Comparison of ENCODE assay signal across 26 cellular contexts in genomic region chr5:130966990-130967389, GRCh38.
DNase-seq lines count a peak whose midpoint lies in the region; ATAC-seq, FAIRE-seq and TF ChIP-seq lines count a peak whose summit lies in the region.
"Had no signal": no experiment of that assay in that cellular context is flagged by ENCODE, and none has a peak within 500 bp of the region (broad histone marks: within the 10 kb centered on the region; RNA-seq: fewer than 3 reads in every experiment).

No MANE protein-coding gene starts in this region.

- H3K9me3 ChIP-seq in OCI-LY3 (ENCODE audit: insufficient read depth, low read length) (no peaks in the 10 kb centered on the region), K562 (replicated peaks; ENCODE audit: control insufficient read depth, insufficient read depth, low read depth, low read length) (no peaks in the 10 kb centered on the region), spleen (peaks cover 0 to 11% (median 0%) of the 10 kb centered on the region in 8 donors)

- H3K36me3 ChIP-seq in OCI-LY3 (replicated peaks; ENCODE audit: low read depth, low read length) (no peaks in the 10 kb centered on the region), K562 (ENCODE audit: control insufficient read depth, insufficient read depth, low read length) (no peaks in the 10 kb centered on the region), spleen (no peaks in the 10 kb centered on the region)
- H3K36me3 ChIP-seq: BLaER1 treated with 17β-estradiol and CSF1 and Interleukin-3, amounts not matched to agents 10 nM and 100 nM; SJSA1 had no signal

- CTCF ChIA-PET in K562 (lab: Yijun Ruan, JAX; ENCODE audit: low intra/inter-chr PET ratio) = no interaction called here

- H3K27me3 ChIP-seq in OCI-LY3 (ENCODE audit: low read depth, low read length) (no peaks in the 10 kb centered on the region), K562 (ENCODE audit: control insufficient read depth in 2 of 2, insufficient read depth in 2 of 2, low read length in 2 of 2) (no peaks in the 10 kb centered on the region), spleen (replicated peaks in 1 of 7) (no peaks in the 10 kb centered on the region)
- H3K27me3 ChIP-seq: BLaER1 treated with 17β-estradiol and CSF1 and Interleukin-3, amounts not matched to agents 10 nM and 100 nM; SJSA1 had no signal

- DNase-seq in KBM-7 (peak; percentile 15), NCI-H82 (lab: John Stamatoyannopoulos, UW) (peak; percentile 16), K562 (ENCODE audit: extremely low read depth in 1 of 4, low spot score in 3 of 4) (no peak), spleen (no peak)
- no peak for DNase-seq in activated CD4-positive, alpha-beta T cell treated with anti-CD3 and anti-CD28 coated beads, Interleukin-2, amount 50 U/mL, for 4 hours
- DNase-seq: Calu3; CD8-positive, alpha-beta T cell; DMS53; GDM1; NCI-H1048; NCI-H1417 treated with DMSO at 0.1 percent for 48 hours; NCI-H2029; NCI-H2227 treated with DMSO at 0.1 percent for 48 hours; NCI-H510A; NK-92 treated with Interleukin-12 subunit alpha and Interleukin-12 subunit beta, amount 100 ng/mL, for 24 hours; SW 1271; T-helper 17 cell had no signal

- TF ChIP-seq POLR2A in K562 (conservative IDR thresholded peaks at IDR 0.05) (no peak), spleen (IDR thresholded peaks at IDR 0.05) (no peak)

- H3K4me1 ChIP-seq in OCI-LY3 (ENCODE audit: low read length) (peaks cover 26% of the 10 kb centered on the region), K562 (replicated peaks in 1 of 2; ENCODE audit: control insufficient read depth in 2 of 2, insufficient read depth in 2 of 2, low read length in 2 of 2) (no peaks in the 10 kb centered on the region), spleen (no peaks in the 10 kb centered on the region)
- H3K4me1 ChIP-seq: SJSA1 had no signal

- ATAC-seq in K562 (no peak), GM21515 (IDR thresholded peaks at IDR 0.05; ENCODE audit: unreplicated experiment) (no peak)
- ATAC-seq: CD8-positive, alpha-beta T cell; HCT116; T-helper 17 cell had no signal

- no peaks in the 10 kb centered on the region for H4K20me1 ChIP-seq in OCI-LY3 (ENCODE audit: insufficient read depth, low read length)
- H4K20me1 ChIP-seq in K562 (replicated peaks; ENCODE audit: control insufficient read depth, insufficient read depth, low read length) = no peaks in the 10 kb centered on the region
- H4K20me1 ChIP-seq: BLaER1 treated with 17β-estradiol and CSF1 and Interleukin-3, amounts not matched to agents 10 nM and 100 nM had no signal

- H3K4me3 ChIP-seq in OCI-LY3 (ENCODE audit: low read length) (no peak overlapping the region), K562 (no peak overlapping the region), spleen (no peak overlapping the region)
- H3K4me3 ChIP-seq: BLaER1 treated with 17β-estradiol and CSF1 and Interleukin-3, amounts not matched to agents 10 nM and 100 nM; SJSA1 had no signal

- H3K4me2 ChIP-seq in OCI-LY3 (ENCODE audit: low read length) (peak overlapping the region; percentile 8; the same call in 1 of the 2 replicates), K562 (ENCODE audit: insufficient read depth, low read length) (no peak overlapping the region)
- H3K4me2 ChIP-seq: KMS-11 had no signal

- TF ChIP-seq EP300 in K562 (IDR thresholded peaks at IDR 0.05; ENCODE audit: low read length) = no peak

- POLR2A ChIA-PET in K562 (lab: Yijun Ruan, JAX) = interaction anchor here (1.4 kb wide), 1 partner anchor 19 kb away, joined by 3 read pairs; no protein-coding TSS in a partner anchor

- H3K27ac ChIP-seq in OCI-LY3 (ENCODE audit: low read length) (no peak overlapping the region), K562 (ENCODE audit: extremely low read depth, low read depth, low read length) (no peak overlapping the region), spleen (no peak overlapping the region)
- H3K27ac ChIP-seq: HL-60, KMS-11, SJSA1 had no signal

- no peak for TF ChIP-seq RAD21 in K562 (CRISPR knock-in tag; conservative IDR thresholded peaks at IDR 0.05 in 1 of 2, IDR thresholded peaks at IDR 0.05 in 1 of 2)

- H3K79me2 ChIP-seq in OCI-LY3 (ENCODE audit: low read length) = no peaks in the 10 kb centered on the region
- H3K79me2 ChIP-seq in K562 (ENCODE audit: control insufficient read depth, insufficient read depth, low read length) = no peaks in the 10 kb centered on the region

- H2AFZ ChIP-seq in OCI-LY3 (ENCODE audit: low read depth, low read length) (no peak overlapping the region), K562 (ENCODE audit: low read depth, low read length) (no peak overlapping the region)

- H3K9ac ChIP-seq in OCI-LY3 (ENCODE audit: low read length) (no peak overlapping the region), K562 (ENCODE audit: insufficient read depth in 1 of 2, low read depth in 2 of 2, low read length in 2 of 2) (no peak overlapping the region)
- H3K9ac ChIP-seq: BLaER1 treated with 17β-estradiol and CSF1 and Interleukin-3, amounts not matched to agents 10 nM and 100 nM; KMS-11 had no signal

- no peak for TF ChIP-seq CTCF in OCI-LY3 (IDR thresholded peaks at IDR 0.05; ENCODE audit: low read depth, low read length)
- no peak for TF ChIP-seq CTCF in K562 (IDR thresholded peaks at IDR 0.05 in 2 of 3, conservative IDR thresholded peaks at IDR 0.05 in 1 of 3; ENCODE audit: insufficient read depth in 2 of 3, low read depth in 1 of 3, low read length in 3 of 3)
- TF ChIP-seq CTCF in spleen (IDR thresholded peaks at IDR 0.05 in 8 of 11, conservative IDR thresholded peaks at IDR 0.05 in 3 of 11) = no peak

- no TSS peak for BruUV-seq in K562 (replicated peaks; lab: Mats Ljungman, UMichigan)

- FAIRE-seq in K562 (lab: Jason Lieb, UNC) = no peak
- FAIRE-seq: GM18507, H1 had no signal

- in situ Hi-C loops in KBM-7 (cut with MboI; ENCODE audit: low pct_unique_long_range_greater_than_20kb, low sequenced_read_pairs) = no loop called here
- in situ Hi-C loops in K562 (cut with MboI) = no loop called here

- intact Hi-C loops in K562 (cut with micrococcal nuclease) = no loop called here
- intact Hi-C loops in spleen (cut with DNase I; ENCODE audit: low total_unique reads) = no loop called here

- H3K9me1 ChIP-seq in K562 (ENCODE audit: control insufficient read depth, insufficient read depth, low read length) = no peaks in the 10 kb centered on the region

TF ChIP-seq in K562, 482 proteins besides CTCF, POLR2A, EP300 and RAD21:
- TF ChIP-seq U2AF1 (optimal IDR thresholded peaks at IDR 0.05; ENCODE audit: low read depth, low read length) (no peak), SPI1 (IDR thresholded peaks at IDR 0.05; ENCODE audit: borderline replicate concordance, low read depth, low read length) (peak; percentile 21; the same call in 1 of the 2 replicates)
- TF ChIP-seq, protein P1, sequence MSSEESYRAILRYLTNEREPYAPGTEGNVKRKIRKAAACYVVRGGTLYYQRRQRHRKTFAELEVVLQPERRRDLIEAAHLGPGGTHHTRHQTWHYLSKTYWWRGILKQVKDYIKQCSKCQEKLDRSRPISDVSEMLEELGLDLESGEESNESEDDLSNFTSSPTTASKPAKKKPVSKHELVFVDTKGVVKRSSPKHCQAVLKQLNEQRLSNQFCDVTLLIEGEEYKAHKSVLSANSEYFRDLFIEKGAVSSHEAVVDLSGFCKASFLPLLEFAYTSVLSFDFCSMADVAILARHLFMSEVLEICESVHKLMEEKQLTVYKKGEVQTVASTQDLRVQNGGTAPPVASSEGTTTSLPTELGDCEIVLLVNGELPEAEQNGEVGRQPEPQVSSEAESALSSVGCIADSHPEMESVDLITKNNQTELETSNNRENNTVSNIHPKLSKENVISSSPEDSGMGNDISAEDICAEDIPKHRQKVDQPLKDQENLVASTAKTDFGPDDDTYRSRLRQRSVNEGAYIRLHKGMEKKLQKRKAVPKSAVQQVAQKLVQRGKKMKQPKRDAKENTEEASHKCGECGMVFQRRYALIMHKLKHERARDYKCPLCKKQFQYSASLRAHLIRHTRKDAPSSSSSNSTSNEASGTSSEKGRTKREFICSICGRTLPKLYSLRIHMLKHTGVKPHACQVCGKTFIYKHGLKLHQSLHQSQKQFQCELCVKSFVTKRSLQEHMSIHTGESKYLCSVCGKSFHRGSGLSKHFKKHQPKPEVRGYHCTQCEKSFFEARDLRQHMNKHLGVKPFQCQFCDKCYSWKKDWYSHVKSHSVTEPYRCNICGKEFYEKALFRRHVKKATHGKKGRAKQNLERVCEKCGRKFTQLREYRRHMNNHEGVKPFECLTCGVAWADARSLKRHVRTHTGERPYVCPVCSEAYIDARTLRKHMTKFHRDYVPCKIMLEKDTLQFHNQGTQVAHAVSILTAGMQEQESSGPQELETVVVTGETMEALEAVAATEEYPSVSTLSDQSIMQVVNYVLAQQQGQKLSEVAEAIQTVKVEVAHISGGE (CRISPR knock-in tag; IDR thresholded peaks at IDR 0.05) = no peak
TF ChIP-seq in K562: peak in this region for 1.

Comparison
In these comparisons a context has a peak if more than half of its experiments do, and no peak if none do; other contexts are left out.
1. DNase-seq: peak in KBM-7 (single experiment) and NCI-H82 (single experiment); none in K562 (0 of 4), spleen (single experiment) and activated CD4-positive, alpha-beta T cell treated with anti-CD3 and anti-CD28 coated beads, Interleukin-2, amount 50 U/mL, for 4 hours (0 of 2).